In genomic region chr22:31618057-31618456, GRCh38 we compare ENCODE assay signal across 13 cellular contexts. TPM values are rescaled to one million over a fixed set of nuclear protein-coding genes. Genes with fewer than 3 reads are reported as not detected.
DNase-seq lines count a peak whose midpoint lies in the region; ATAC-seq and TF ChIP-seq lines count a peak whose summit lies in the region.
"Had no signal": no experiment of that assay in that cellular context is flagged by ENCODE, and none has a peak within 500 bp of the region (broad histone marks: within the 10 kb centered on the region; RNA-seq: fewer than 3 reads in every experiment).

No MANE protein-coding gene starts in this region.

- TF ChIP-seq CTCF in colonic mucosa (IDR thresholded peaks at IDR 0.05): no peak

- no peaks in the 10 kb centered on the region for H3K9me3 ChIP-seq in colonic mucosa
- H3K9me3 ChIP-seq: lower lobe of right lung, tibial nerve had no signal

- ATAC-seq in GM21528 (IDR thresholded peaks at IDR 0.05; ENCODE audit: low FRiP score, unreplicated experiment) (no peak), GM18502 (IDR thresholded peaks at IDR 0.05; ENCODE audit: poor library complexity, unreplicated experiment) (no peak)
- ATAC-seq: lower lobe of right lung had no signal

- no peak overlapping the region for H3K27ac ChIP-seq in colonic mucosa
- H3K27ac ChIP-seq: lower lobe of right lung, tibial nerve had no signal

- no peaks in the 10 kb centered on the region for H3K27me3 ChIP-seq in colonic mucosa
- H3K27me3 ChIP-seq: tibial nerve had no signal

- intact Hi-C loops in colonic mucosa (cut with DNase I): no loop called here

- DNase-seq in DMS53 (lab: John Stamatoyannopoulos, UW) (peak; percentile 91), NCI-H1105 (lab: John Stamatoyannopoulos, UW) (peak; percentile 94), NCI-H2196 (lab: John Stamatoyannopoulos, UW; ENCODE audit: unreplicated experiment) (peak; percentile 78), colonic mucosa (peak; percentile 43), retina (no peak)
- no peak for DNase-seq in effector CD4-positive, alpha-beta T cell
- DNase-seq: activated CD4-positive, alpha-beta T cell treated with anti-CD3 and anti-CD28 coated beads, Interleukin-2, amount 50 U/mL, for 4 hours; lower lobe of right lung; Right ventricle myocardium superior; stimulated activated CD8-positive, alpha-beta memory T cell treated with anti-CD3 and anti-CD28 coated beads, Interleukin-4, amount 100 ng/mL, for 48 hours had no signal

- H3K4me3 ChIP-seq in colonic mucosa: no peak overlapping the region
- H3K4me3 ChIP-seq: lower lobe of right lung, tibial nerve had no signal

- H3K36me3 ChIP-seq in colonic mucosa: peaks cover 3% of the 10 kb centered on the region

- H3K4me1 ChIP-seq in colonic mucosa: peaks cover 8% of the 10 kb centered on the region

- no peak overlapping the region for H3K9ac ChIP-seq in colonic mucosa (ENCODE audit: low read depth in 2 of 2, low read length in 2 of 2)

RNA-seq across cellular contexts. Expression of gene PISD, which starts 44.0 kb away (rescaled TPM):
- total RNA-seq in colonic mucosa: 10 to 100 TPM; 30.8 to 48.1 TPM

Comparison
In these comparisons a context has a peak if more than half of its experiments do, and no peak if none do; other contexts are left out.
1. DNase-seq: peak in DMS53 (single experiment), NCI-H1105 (single experiment), NCI-H2196 (single experiment) and colonic mucosa (single experiment); none in retina (single experiment) and effector CD4-positive, alpha-beta T cell (single experiment).